ENCODE assay signal across 1 cellular context in genomic region chr10:119542990-119543813, GRCh38.
A peak's percentile ranks its signal among the peaks of the same experiment; 100 is the strongest.
TF ChIP-seq lines count a peak whose summit lies in the region.

No MANE protein-coding gene starts in this region.

TF ChIP-seq in GM12878, 131 proteins besides CTCF, POLR2A, EP300 and RAD21 (continued from another document and continues in another):
- TF ChIP-seq REST (IDR thresholded peaks at IDR 0.05; ENCODE audit: low read depth, low read length) (no peak), ZNF274 (IDR thresholded peaks at IDR 0.05; ENCODE audit: insufficient read depth, insufficient read length) (no peak), SKIL (IDR thresholded peaks at IDR 0.05; ENCODE audit: low read depth, poor library complexity, severe bottlenecking) (no peak), CEBPZ (IDR thresholded peaks at IDR 0.05; ENCODE audit: low read depth, low read length) (no peak), ZBTB4 (CRISPR knock-in tag; IDR thresholded peaks at IDR 0.05) (no peak), TCF3 (IDR thresholded peaks at IDR 0.05; ENCODE audit: borderline replicate concordance, insufficient read depth, low read depth, low read length) (no peak), TBL1XR1 (IDR thresholded peaks at IDR 0.05; ENCODE audit: low read depth, low read length) (no peak), CBX3 (IDR thresholded peaks at IDR 0.05; ENCODE audit: borderline replicate concordance, low read depth) (no peak), TARDBP (IDR thresholded peaks at IDR 0.05; ENCODE audit: borderline replicate concordance) (no peak), IKZF1 (conservative IDR thresholded peaks at IDR 0.05) (peak; percentile 61), ZNF24 (IDR thresholded peaks at IDR 0.05) (peak; percentile 77), JUND (IDR thresholded peaks at IDR 0.05; ENCODE audit: low read depth, low read length) (no peak), ZNF217 (IDR thresholded peaks at IDR 0.05) (0 out of 2 replicates have a peak, but pooled peaks have one; percentile 36), ASH2L (IDR thresholded peaks at IDR 0.05; ENCODE audit: borderline replicate concordance, low read depth) (no peak), NR2C1 (IDR thresholded peaks at IDR 0.05) (0 out of 2 replicates have a peak, but pooled peaks have one; percentile 16), ATF7 (IDR thresholded peaks at IDR 0.05; ENCODE audit: low read depth) (no peak), KLF5 (IDR thresholded peaks at IDR 0.05; ENCODE audit: partially characterized antibody) (no peak), RUNX3 (IDR thresholded peaks at IDR 0.05; ENCODE audit: low read length) (peak; percentile 15; the same call in 1 of the 2 replicates), TCF7 (IDR thresholded peaks at IDR 0.05; ENCODE audit: borderline replicate concordance) (no peak), FOXK2 (IDR thresholded peaks at IDR 0.05) (no peak), SUZ12 (IDR thresholded peaks at IDR 0.05; ENCODE audit: unreplicated experiment) (no peak), YBX1 (IDR thresholded peaks at IDR 0.05) (no peak), MYB (IDR thresholded peaks at IDR 0.05; ENCODE audit: borderline replicate concordance, low read depth, low read length) (no peak), POU2F2 (IDR thresholded peaks at IDR 0.05; ENCODE audit: borderline replicate concordance, low read depth, low read length) (no peak), TAF1 (IDR thresholded peaks at IDR 0.05; ENCODE audit: borderline replicate concordance, low read depth, low read length) (peak; percentile 14; the same call in 1 of the 2 replicates), SRF (IDR thresholded peaks at IDR 0.05; ENCODE audit: low read depth in 2 of 2, low read length in 2 of 2) (no peak), BRCA1 (IDR thresholded peaks at IDR 0.05; ENCODE audit: low read depth, low read length) (no peak), PAX8 (IDR thresholded peaks at IDR 0.05) (no peak), NFIC (IDR thresholded peaks at IDR 0.05; ENCODE audit: low read depth, low read length) (no peak), EGR1 (IDR thresholded peaks at IDR 0.05; ENCODE audit: borderline replicate concordance in 1 of 2, low read depth in 2 of 2, low read length in 2 of 2) (no peak), EED (IDR thresholded peaks at IDR 0.05; ENCODE audit: low read depth) (no peak), ELK1 (IDR thresholded peaks at IDR 0.05; ENCODE audit: low read depth, low read length) (no peak), RBBP5 (conservative IDR thresholded peaks at IDR 0.05) (no peak), WRNIP1 (IDR thresholded peaks at IDR 0.05; ENCODE audit: borderline replicate concordance, low read depth, low read length) (no peak), HDAC2 (IDR thresholded peaks at IDR 0.05) (no peak), ZBTB40 (IDR thresholded peaks at IDR 0.05; ENCODE audit: borderline replicate concordance) (no peak), KDM1A (IDR thresholded peaks at IDR 0.05; ENCODE audit: borderline replicate concordance) (no peak), IRF4 (IDR thresholded peaks at IDR 0.05; ENCODE audit: low read depth, low read length) (no peak), SP1 (IDR thresholded peaks at IDR 0.05; ENCODE audit: low read depth, low read length) (no peak), RELB (IDR thresholded peaks at IDR 0.05; ENCODE audit: low read depth) (no peak)
